ENCODE assay signal across 8 cellular contexts in genomic region chr19:38649305-38650179, GRCh38. TPM values are rescaled to one million over a fixed set of nuclear protein-coding genes. Genes with fewer than 3 reads are reported as not detected.
DNase-seq lines count a peak whose midpoint lies in the region; ATAC-seq, FAIRE-seq and TF ChIP-seq lines count a peak whose summit lies in the region.

No MANE protein-coding gene starts in this region.

- intact Hi-C loops in Calu3 (cut with micrococcal nuclease; ENCODE audit: unreplicated experiment), result no loop called here
- intact Hi-C loops in MCF 10A (cut with micrococcal nuclease), result loop anchor here (1.0 to 5.0 kb wide), 5 partner anchors 9 to 203 kb away; partner anchors contain the start of gene ECH1
- intact Hi-C loops in HepG2 (cut with micrococcal nuclease; ENCODE audit: unreplicated experiment), result loop anchor here (5.0 to 10.0 kb wide), 4 partner anchors 38 to 185 kb away; partner anchors contain the start of gene ECH1

- H3K27me3 Mint-ChIP-seq in Calu3 (ENCODE audit: unreplicated experiment) (no peaks in the 10 kb centered on the region), MCF 10A (ENCODE audit: insufficient read depth, unreplicated experiment) (no peaks in the 10 kb centered on the region)

- H3K4me1 Mint-ChIP-seq in Calu3 (ENCODE audit: low read depth, unreplicated experiment), result peaks cover 16% of the 10 kb centered on the region
- peaks cover 27% of the 10 kb centered on the region for H3K4me1 Mint-ChIP-seq in MCF 10A (ENCODE audit: insufficient read depth, unreplicated experiment)

- CTCF ChIA-PET in Calu3 (lab: Charles Lee), result interaction anchor here (0.5 to 2.5 kb wide), 4 partner anchors 12 to 143 kb away, joined by 3 to 8 read pairs (median 4); no protein-coding TSS in a partner anchor
- CTCF ChIA-PET in MCF 10A (lab: Yijun Ruan, JAX), result interaction anchor here (0.5 to 1.3 kb wide), 10 partner anchors 14 to 137 kb away, joined by 3 to 4 read pairs (median 3); no protein-coding TSS in a partner anchor
- CTCF ChIA-PET in HepG2 (lab: Yijun Ruan, JAX; ENCODE audit: low intra/inter-chr PET ratio, low total read pairs), result no interaction called here

- ATAC-seq in HepG2, result peak; percentile 65
- ATAC-seq in HG02642 (IDR thresholded peaks at IDR 0.05; ENCODE audit: poor library complexity, unreplicated experiment), result no peak
- ATAC-seq in GM18873 (IDR thresholded peaks at IDR 0.05; ENCODE audit: low FRiP score, unreplicated experiment), result no peak
- ATAC-seq in HG03108 (IDR thresholded peaks at IDR 0.05; ENCODE audit: unreplicated experiment), result no peak

- H2AFZ ChIP-seq in HepG2 (ENCODE audit: low read length), result no peak overlapping the region

- peak; percentile 86 for FAIRE-seq in HepG2 (lab: Jason Lieb, UNC)

- H3K27me3 ChIP-seq in HepG2 (ENCODE audit: control insufficient read depth in 1 of 2, insufficient read depth in 2 of 2, low read length in 2 of 2) (peaks cover 0 to 4% of the 10 kb centered on the region in 2 experiments; a peak in 1 of 5 replicates), tibial nerve (no peaks in the 10 kb centered on the region)

- under 1% methylated on average over 14 of the region's 15 CpGs for WGBS in HepG2 (ENCODE audit: low lambda C conversion rate)
- WGBS in tibial nerve, 2 donors, result 13 to 15% methylated on average over 15 of the region's 15 CpGs

- H3K27ac ChIP-seq in HepG2 (ENCODE audit: extremely low read length, insufficient read depth, low read length), result peak overlapping the region; percentile 92
- H3K27ac ChIP-seq in tibial nerve, result peak overlapping the region; percentile 60 to 93 (median 92)

- no peak for TF ChIP-seq CTCF in Calu3 (IDR thresholded peaks at IDR 0.05; ENCODE audit: unreplicated experiment)
- no peak for TF ChIP-seq CTCF in MCF 10A (IDR thresholded peaks at IDR 0.05; ENCODE audit: unreplicated experiment)
- no peak for TF ChIP-seq CTCF in HepG2 (CRISPR knock-in tag; IDR thresholded peaks at IDR 0.05)
- no peak for TF ChIP-seq CTCF in tibial nerve (IDR thresholded peaks at IDR 0.05)

- peak overlapping the region; percentile 99 for H3K9ac ChIP-seq in HepG2 (ENCODE audit: insufficient read depth, low read depth, low read length)

- H4K20me1 ChIP-seq in HepG2 (ENCODE audit: insufficient read depth, low read length), result peaks cover 26% of the 10 kb centered on the region

- H3K4me3 ChIP-seq in HepG2 (replicated peaks in 1 of 3; ENCODE audit: insufficient read depth in 1 of 3, low read depth in 2 of 3, low read length in 3 of 3) (peak overlapping the region; percentile 84 to 100 (median 100)), tibial nerve (peak overlapping the region; percentile 70 to 87 (median 84))

- H3K4me2 ChIP-seq in HepG2 (ENCODE audit: low read depth, low read length), result peak overlapping the region; percentile 94

- TF ChIP-seq RAD21 in HepG2 (CRISPR knock-in tag; IDR thresholded peaks at IDR 0.05), result no peak

- H3K4me3 Mint-ChIP-seq in Calu3 (ENCODE audit: low read depth, unreplicated experiment) (peak overlapping the region; percentile 99), MCF 10A (ENCODE audit: unreplicated experiment) (peak overlapping the region; percentile 84)

- H3K36me3 ChIP-seq in HepG2 (replicated peaks in 1 of 2; ENCODE audit: control insufficient read depth in 1 of 2, insufficient read depth in 2 of 2, low read length in 2 of 2) (peaks cover 0 to 8% of the 10 kb centered on the region in 2 experiments; a peak in 3 of 5 replicates), tibial nerve (no peaks in the 10 kb centered on the region)

- TF ChIP-seq EP300 in HepG2 (IDR thresholded peaks at IDR 0.05; ENCODE audit: low read depth in 2 of 2, low read length in 2 of 2) (peak; percentile 35 to 82; a peak in 3 of 4 replicates), HepG2 (CRISPR knock-in tag; IDR thresholded peaks at IDR 0.05; ENCODE audit: borderline replicate concordance) (peak; percentile 46; the same call in 1 of the 2 replicates), tibial nerve (IDR thresholded peaks at IDR 0.05) (no peak)

- H3K79me2 ChIP-seq in HepG2 (ENCODE audit: insufficient read depth, low read length), result peaks cover 68% of the 10 kb centered on the region

- H3K36me3 Mint-ChIP-seq in Calu3 (ENCODE audit: insufficient read depth, unreplicated experiment) (peaks cover 79% of the 10 kb centered on the region), MCF 10A (ENCODE audit: insufficient read depth, unreplicated experiment) (peaks cover 18% of the 10 kb centered on the region)

- peak; percentile 80 for DNase-seq in Calu3
- DNase-seq in M059J (ENCODE audit: low read depth), result peak; percentile 83
- peak; percentile 96 for DNase-seq in MCF 10A (ENCODE audit: unreplicated experiment)
- DNase-seq in HepG2 (ENCODE audit: low spot score), result peak; percentile 94
- DNase-seq in tibial nerve (ENCODE audit: low spot score in 2 of 2), result no peak

- in situ Hi-C loops in HepG2 (cut with HindIII; ENCODE audit: extremely low pct_ligation_motif_present, low pct_unique_long_range_greater_than_20kb), result no loop called here

- TF ChIP-seq POLR2A in HepG2 (IDR thresholded peaks at IDR 0.05; ENCODE audit: insufficient read depth in 1 of 2, low read depth in 2 of 2, low read length in 2 of 2) (peak in 1 of 2 experiments; percentile 67; a peak in 2 of 4 replicates), tibial nerve (IDR thresholded peaks at IDR 0.05) (no peak)

- POLR2A ChIA-PET in MCF 10A (lab: Yijun Ruan, JAX) (interaction anchor here (0.6 to 19.4 kb wide), 25 partner anchors 10 to 384 kb away, joined by 3 to 521 read pairs (median 10); partner anchors contain the start of genes CAPN12, ECH1, EIF3K and MAP4K1), HepG2 (lab: Yijun Ruan, JAX) (interaction anchor here (0.9 to 4.6 kb wide), 16 partner anchors 8 to 285 kb away, joined by 3 to 63 read pairs (median 6); partner anchors contain the start of genes MRPS12, RINL and SARS2)

- H3K27ac Mint-ChIP-seq in Calu3 (ENCODE audit: unreplicated experiment), result peak overlapping the region; percentile 100
- peak overlapping the region; percentile 86 for H3K27ac Mint-ChIP-seq in MCF 10A (ENCODE audit: low read depth, unreplicated experiment)

- no peaks in the 10 kb centered on the region for H3K9me3 ChIP-seq in HepG2 (ENCODE audit: low read length)
- H3K9me3 ChIP-seq in tibial nerve, result no peaks in the 10 kb centered on the region

- TSS peak; percentile 57 for BruUV-seq in Calu3 (replicated peaks; lab: Mats Ljungman, UMichigan)
- BruUV-seq in MCF 10A (replicated peaks; lab: Mats Ljungman, UMichigan), result TSS peak; percentile 64
- no TSS peak for BruUV-seq in HepG2 (replicated peaks; lab: Mats Ljungman, UMichigan)

- H3K4me1 ChIP-seq in HepG2 (ENCODE audit: insufficient read depth, low read length) (peaks cover 53% of the 10 kb centered on the region), tibial nerve (peaks cover 0 to 70% (median 49%) of the 10 kb centered on the region in 4 donors)

- H3K9me3 Mint-ChIP-seq in Calu3 (ENCODE audit: low read depth, unreplicated experiment) (no peaks in the 10 kb centered on the region), MCF 10A (ENCODE audit: unreplicated experiment) (no peaks in the 10 kb centered on the region)

RNA-seq across cellular contexts. Expression of gene ACTN4, which starts 2.1 kb away (rescaled TPM):
- total RNA-seq in Calu3 (2022) (1,462 and 1,577 TPM in 2 replicates), MCF 10A (2022) (300 and 320 TPM in 2 replicates), HepG2 (2016; rRNA removed; fragmentation: Illumina TruSeq; extraction: Trizol) (167 and 192 TPM in 2 replicates), tibial nerve (100 to 1,000 TPM; 342 to 463 (median 382) TPM)
- total RNA-seq in M059J (2014; rRNA removed; shearing (Covaris generic)), result 271 and 536 TPM in 2 replicates
- total RNA-seq in HepG2 (2016; cell fraction: cytosol; rRNA removed; fragmentation: Illumina TruSeq; extraction: Trizol; ENCODE audit: low read depth), result 13.8 and 15.0 TPM in 2 replicates
- total RNA-seq in HepG2 (2016; cell fraction: insoluble cytoplasmic fraction; rRNA removed; fragmentation: Illumina TruSeq; extraction: Trizol), result 122 and 176 TPM in 2 replicates
- total RNA-seq in HepG2 (2016; cell fraction: membrane; rRNA removed; fragmentation: Illumina TruSeq; extraction: Trizol), result 28.6 and 34.1 TPM in 2 replicates
- 148 and 165 TPM in 2 replicates for total RNA-seq in HepG2 (2016; cell fraction: nucleus; rRNA removed; fragmentation: Illumina TruSeq; extraction: Trizol)
- polyA plus RNA-seq in HepG2 (2011; rRNA removed), result 171 and 223 TPM in 2 replicates
- 82.2 and 91.7 TPM in 2 replicates for polyA plus RNA-seq in HepG2 (2011; cell fraction: cytosol; rRNA removed)
- polyA plus RNA-seq in HepG2 (2011; cell fraction: nucleus; rRNA removed), result 437 and 620 TPM in 2 replicates
- polyA plus RNA-seq in HepG2 (2012), result 222 and 260 TPM in 2 replicates
- polyA plus RNA-seq in HepG2 (2016; cell fraction: cytosol; fragmentation: Illumina TruSeq; extraction: Trizol; ENCODE audit: low read depth), result 5.8 and 8.5 TPM in 2 replicates
- 192 and 256 TPM in 2 replicates for polyA plus RNA-seq in HepG2 (2016; cell fraction: insoluble cytoplasmic fraction; fragmentation: Illumina TruSeq; extraction: Trizol; ENCODE audit: low read depth)
- polyA plus RNA-seq in HepG2 (2016; cell fraction: membrane; fragmentation: Illumina TruSeq; extraction: Trizol; ENCODE audit: low read depth), result 20.9 and 27.6 TPM in 2 replicates
- polyA plus RNA-seq in HepG2 (2016; cell fraction: nucleus; fragmentation: Illumina TruSeq; extraction: Trizol; ENCODE audit: insufficient read depth, low read depth), result 435 and 441 TPM in 2 replicates
- 172 and 192 TPM in 2 replicates for polyA minus RNA-seq in HepG2 (2011; rRNA and poly(A)+ RNA removed; ENCODE audit: low replicate concordance)
- 86.2 and 95.5 TPM in 2 replicates for polyA minus RNA-seq in HepG2 (2011; cell fraction: cytosol; rRNA and poly(A)+ RNA removed)
- 73.1 and 75.2 TPM in 2 replicates for polyA minus RNA-seq in HepG2 (2011; cell fraction: nucleus; rRNA and poly(A)+ RNA removed)

RNA-seq across cellular contexts. Expression of gene EIF3K, which starts 30.6 kb away (rescaled TPM):
- total RNA-seq in Calu3 (2022) (334 and 338 TPM in 2 replicates), MCF 10A (2022) (342 and 375 TPM in 2 replicates), HepG2 (2016; rRNA removed; fragmentation: Illumina TruSeq; extraction: Trizol) (258 and 351 TPM in 2 replicates), tibial nerve (100 to 1,000 TPM; 326 to 534 (median 466) TPM)
- 615 and 648 TPM in 2 replicates for total RNA-seq in M059J (2014; rRNA removed; shearing (Covaris generic))
- total RNA-seq in HepG2 (2016; cell fraction: cytosol; rRNA removed; fragmentation: Illumina TruSeq; extraction: Trizol; ENCODE audit: low read depth), result 100 and 104 TPM in 2 replicates
- total RNA-seq in HepG2 (2016; cell fraction: insoluble cytoplasmic fraction; rRNA removed; fragmentation: Illumina TruSeq; extraction: Trizol), result 260 and 364 TPM in 2 replicates
- total RNA-seq in HepG2 (2016; cell fraction: membrane; rRNA removed; fragmentation: Illumina TruSeq; extraction: Trizol), result 174 and 175 TPM in 2 replicates
- total RNA-seq in HepG2 (2016; cell fraction: nucleus; rRNA removed; fragmentation: Illumina TruSeq; extraction: Trizol), result 92.4 TPM in 2 replicates
- 179 and 230 TPM in 2 replicates for polyA plus RNA-seq in HepG2 (2011; rRNA removed)
- polyA plus RNA-seq in HepG2 (2011; cell fraction: cytosol; rRNA removed), result 271 and 427 TPM in 2 replicates
- 210 and 224 TPM in 2 replicates for polyA plus RNA-seq in HepG2 (2011; cell fraction: nucleus; rRNA removed)
- 171 and 172 TPM in 2 replicates for polyA plus RNA-seq in HepG2 (2012)
- polyA plus RNA-seq in HepG2 (2016; cell fraction: cytosol; fragmentation: Illumina TruSeq; extraction: Trizol; ENCODE audit: low read depth), result 106 and 109 TPM in 2 replicates
- 349 and 386 TPM in 2 replicates for polyA plus RNA-seq in HepG2 (2016; cell fraction: insoluble cytoplasmic fraction; fragmentation: Illumina TruSeq; extraction: Trizol; ENCODE audit: low read depth)
- 161 and 168 TPM in 2 replicates for polyA plus RNA-seq in HepG2 (2016; cell fraction: membrane; fragmentation: Illumina TruSeq; extraction: Trizol; ENCODE audit: low read depth)
- 163 and 169 TPM in 2 replicates for polyA plus RNA-seq in HepG2 (2016; cell fraction: nucleus; fragmentation: Illumina TruSeq; extraction: Trizol; ENCODE audit: insufficient read depth, low read depth)
- polyA minus RNA-seq in HepG2 (2011; rRNA and poly(A)+ RNA removed; ENCODE audit: low replicate concordance), result 199 and 296 TPM in 2 replicates
- polyA minus RNA-seq in HepG2 (2011; cell fraction: cytosol; rRNA and poly(A)+ RNA removed), result 94.6 and 127 TPM in 2 replicates
- 43.4 and 51.5 TPM in 2 replicates for polyA minus RNA-seq in HepG2 (2011; cell fraction: nucleus; rRNA and poly(A)+ RNA removed)

RNA-seq across cellular contexts. Expression of gene MAP4K1, which starts 31.8 kb away (rescaled TPM):
- total RNA-seq in Calu3 (2022) (1.2 TPM in 1 of 2 replicates, not detected in the other), MCF 10A (2022) (0.56 and 1.9 TPM in 2 replicates), HepG2 (2016; rRNA removed; fragmentation: Illumina TruSeq; extraction: Trizol) (0.89 TPM in 1 of 2 replicates, not detected in the other), tibial nerve (10 to 100 TPM in 1 of 4 donors, 1 to 10 TPM in 3; 2.5 to 10.0 (median 8.8) TPM)
- 0.22 TPM in 1 of 2 replicates, not detected in the other for total RNA-seq in M059J (2014; rRNA removed; shearing (Covaris generic))
- not detected in 2 replicates for total RNA-seq in HepG2 (2016; cell fraction: cytosol; rRNA removed; fragmentation: Illumina TruSeq; extraction: Trizol; ENCODE audit: low read depth)
- total RNA-seq in HepG2 (2016; cell fraction: insoluble cytoplasmic fraction; rRNA removed; fragmentation: Illumina TruSeq; extraction: Trizol), result 0.39 and 0.41 TPM in 2 replicates
- total RNA-seq in HepG2 (2016; cell fraction: membrane; rRNA removed; fragmentation: Illumina TruSeq; extraction: Trizol), result 0.19 and 0.62 TPM in 2 replicates
- total RNA-seq in HepG2 (2016; cell fraction: nucleus; rRNA removed; fragmentation: Illumina TruSeq; extraction: Trizol), result 0.60 TPM in 1 of 2 replicates, not detected in the other
- polyA plus RNA-seq in HepG2 (2011; rRNA removed), result 0.24 and 0.35 TPM in 2 replicates
- 0.05 and 0.31 TPM in 2 replicates for polyA plus RNA-seq in HepG2 (2011; cell fraction: cytosol; rRNA removed)
- polyA plus RNA-seq in HepG2 (2011; cell fraction: nucleus; rRNA removed), result 2.1 and 2.6 TPM in 2 replicates
- 0.44 and 0.64 TPM in 2 replicates for polyA plus RNA-seq in HepG2 (2012)
- polyA plus RNA-seq in HepG2 (2016; cell fraction: cytosol; fragmentation: Illumina TruSeq; extraction: Trizol; ENCODE audit: low read depth), result not detected in 2 replicates
- polyA plus RNA-seq in HepG2 (2016; cell fraction: insoluble cytoplasmic fraction; fragmentation: Illumina TruSeq; extraction: Trizol; ENCODE audit: low read depth), result 0.52 TPM in 1 of 2 replicates, not detected in the other
- polyA plus RNA-seq in HepG2 (2016; cell fraction: membrane; fragmentation: Illumina TruSeq; extraction: Trizol; ENCODE audit: low read depth), result not detected in 2 replicates
- polyA plus RNA-seq in HepG2 (2016; cell fraction: nucleus; fragmentation: Illumina TruSeq; extraction: Trizol; ENCODE audit: insufficient read depth, low read depth), result 1.4 and 3.1 TPM in 2 replicates
- polyA minus RNA-seq in HepG2 (2011; rRNA and poly(A)+ RNA removed; ENCODE audit: low replicate concordance), result 0.91 TPM in 1 of 2 replicates, not detected in the other
- polyA minus RNA-seq in HepG2 (2011; cell fraction: cytosol; rRNA and poly(A)+ RNA removed), result not detected in 2 replicates
- polyA minus RNA-seq in HepG2 (2011; cell fraction: nucleus; rRNA and poly(A)+ RNA removed), result not detected in 2 replicates

Comparison
In these comparisons a context has a peak if more than half of its experiments do, and no peak if none do; other contexts are left out.
1. DNase-seq: peak in Calu3 (single experiment), M059J (single experiment), MCF 10A (single experiment) and HepG2 (single experiment); none in tibial nerve (0 of 2).